ENCODE assay signal across 18 cellular contexts in the genomic region with DNA sequence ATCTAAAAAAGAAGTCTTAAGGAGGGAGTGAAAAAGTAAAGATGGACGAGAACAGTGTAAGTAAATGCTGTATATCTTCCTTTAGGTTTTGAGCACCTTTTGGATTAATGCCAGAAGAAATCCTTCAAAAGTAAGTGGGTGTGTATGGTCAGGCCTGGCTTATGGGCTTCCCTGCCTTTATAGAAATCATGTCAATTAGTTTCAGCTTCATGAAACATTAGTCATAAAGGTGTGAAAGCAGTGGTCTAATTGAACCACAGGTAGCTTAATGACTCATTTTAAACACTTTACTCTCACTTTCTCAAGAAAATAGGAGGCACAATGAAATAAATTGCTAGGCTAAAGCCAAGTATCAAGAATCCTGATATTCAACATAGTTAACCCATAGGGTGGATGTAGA.
DNase-seq lines count a peak whose midpoint lies in the region; ATAC-seq, FAIRE-seq and TF ChIP-seq lines count a peak whose summit lies in the region.
"Had no signal": no experiment of that assay in that cellular context is flagged by ENCODE, and none has a peak within 500 bp of the region (broad histone marks: within the 10 kb centered on the region; RNA-seq: fewer than 3 reads in every experiment).

No MANE protein-coding gene starts in this region.

- H3K79me2 ChIP-seq in GM12878 (ENCODE audit: control insufficient read depth, insufficient read depth, low read length), result no peaks in the 10 kb centered on the region

- no peak for FAIRE-seq in GM12878 (lab: Jason Lieb, UNC)

- H3K4me3 ChIP-seq in GM12878 (no peak overlapping the region), heart right ventricle (no peak overlapping the region)

- POLR2A ChIA-PET in GM12878 (lab: Charles Lee), result no interaction called here

- no peak overlapping the region for H3K27ac ChIP-seq in GM12878 (ENCODE audit: control insufficient read depth, insufficient read depth)
- H3K27ac ChIP-seq in heart right ventricle, result no peak overlapping the region

- H3K9me3 ChIP-seq in GM12878 (replicated peaks; ENCODE audit: control insufficient read depth, insufficient read depth, low read length), result no peaks in the 10 kb centered on the region
- H3K9me3 ChIP-seq in heart right ventricle, result peaks cover 0 to 10% (median 0%) of the 10 kb centered on the region in 11 donors

- TF ChIP-seq RAD21 in GM12878 (IDR thresholded peaks at IDR 0.05; ENCODE audit: insufficient read depth, low read depth, low read length), result no peak

- no peaks in the 10 kb centered on the region for H3K27me3 Mint-ChIP-seq in activated naive CD4-positive, alpha-beta T cell treated with anti-CD3 and anti-CD28 coated beads, Interleukin-2, amount 50 U/mL, for 24 hours
- H3K27me3 Mint-ChIP-seq in stimulated activated naive CD8-positive, alpha-beta T cell treated with anti-CD3 and anti-CD28 coated beads, Interleukin-15, Interleukin-2, amounts not matched to agents 100 ng/mL and 50 ng/mL, for 24 hours, result no peaks in the 10 kb centered on the region
- H3K27me3 Mint-ChIP-seq: progenitor cell of endocrine pancreas, type B pancreatic cell had no signal

- H3K4me1 Mint-ChIP-seq in activated naive CD4-positive, alpha-beta T cell treated with anti-CD3 and anti-CD28 coated beads, Interleukin-2, amount 50 U/mL, for 24 hours, result peaks cover 68% of the 10 kb centered on the region
- peaks cover 49% of the 10 kb centered on the region for H3K4me1 Mint-ChIP-seq in stimulated activated naive CD8-positive, alpha-beta T cell treated with anti-CD3 and anti-CD28 coated beads, Interleukin-15, Interleukin-2, amounts not matched to agents 100 ng/mL and 50 ng/mL, for 24 hours (ENCODE audit: low read depth)

- H3K36me3 ChIP-seq in GM12878 (ENCODE audit: control insufficient read depth in 2 of 2, insufficient read depth in 2 of 2, low read length in 1 of 2) (no peaks in the 10 kb centered on the region), heart right ventricle (no peaks in the 10 kb centered on the region)

- H3K27me3 ChIP-seq in GM12878 (replicated peaks in 1 of 2; ENCODE audit: control insufficient read depth in 2 of 2, insufficient read depth in 2 of 2, low read length in 1 of 2), result no peaks in the 10 kb centered on the region
- no peaks in the 10 kb centered on the region for H3K27me3 ChIP-seq in heart right ventricle

- TF ChIP-seq CTCF in GM12878 (IDR thresholded peaks at IDR 0.05 in 2 of 3, conservative IDR thresholded peaks at IDR 0.05 in 1 of 3; ENCODE audit: control insufficient read depth in 2 of 3, extremely low read depth in 1 of 3, insufficient read depth in 1 of 3, low read depth in 3 of 3, low read length in 3 of 3) (no peak), heart right ventricle (IDR thresholded peaks at IDR 0.05) (no peak)

- no peaks in the 10 kb centered on the region for H4K20me1 ChIP-seq in GM12878 (ENCODE audit: control insufficient read depth, insufficient read depth)

- H2AFZ ChIP-seq in GM12878 (ENCODE audit: control insufficient read depth, low read depth, low read length), result no peak overlapping the region

- peak in 1 of 2 experiments; percentile 39; a peak in 1 of 4 replicates for TF ChIP-seq EP300 in GM12878 (IDR thresholded peaks at IDR 0.05; ENCODE audit: borderline replicate concordance in 1 of 2, control insufficient read depth in 1 of 2, low read depth in 2 of 2, low read length in 2 of 2)

- SMC1A ChIA-PET in GM12878 (lab: Charles Lee; ENCODE audit: uncharacterized antibody, unreplicated experiment), result no interaction called here

- BruUV-seq in GM12878 (replicated peaks; lab: Mats Ljungman, UMichigan), result no TSS peak

- H3K36me3 Mint-ChIP-seq in activated naive CD4-positive, alpha-beta T cell treated with anti-CD3 and anti-CD28 coated beads, Interleukin-2, amount 50 U/mL, for 24 hours, result peaks cover 6% of the 10 kb centered on the region
- peaks cover 4% of the 10 kb centered on the region for H3K36me3 Mint-ChIP-seq in stimulated activated naive CD8-positive, alpha-beta T cell treated with anti-CD3 and anti-CD28 coated beads, Interleukin-15, Interleukin-2, amounts not matched to agents 100 ng/mL and 50 ng/mL, for 24 hours (ENCODE audit: low read depth)
- H3K36me3 Mint-ChIP-seq: type B pancreatic cell had no signal

- CTCF ChIA-PET in GM12878 (lab: Yijun Ruan, JAX), result interaction anchor here (0.6 to 1.0 kb wide), 2 partner anchors 53 to 669 kb away, joined by 3 read pairs; no protein-coding TSS in a partner anchor

- H3K9ac ChIP-seq in GM12878 (ENCODE audit: control insufficient read depth, insufficient read depth, low read length), result no peak overlapping the region

- intact Hi-C loops in GM12878 (cut with micrococcal nuclease; ENCODE audit: unreplicated experiment) (no loop called here), heart right ventricle (cut with DNase I) (no loop called here)

- in situ Hi-C loops in GM12878 (cut with MboI), result no loop called here

- 48% methylated on average over 1 of the region's 1 CpG for WGBS in GM12878 (ENCODE audit: insufficient coverage, insufficient replicate concordance, low lambda C conversion rate, missing lambda C conversion rate)
- 90 to 98% methylated on average over 1 of the region's 1 CpG for WGBS in heart right ventricle, 2 donors

- no peak for TF ChIP-seq POLR2A in GM12878 (IDR thresholded peaks at IDR 0.05; ENCODE audit: low read depth, low read length)

- no peak for DNase-seq in activated naive CD4-positive, alpha-beta T cell treated with anti-CD3 and anti-CD28 coated beads, Interleukin-2, amount 50 U/mL, for 16 hours
- DNase-seq in GM12878 (ENCODE audit: low read depth, low spot score) (no peak), HK-2 (ENCODE audit: unreplicated experiment) (no peak), heart right ventricle (no peak), HUDEP-2 (lab: John Stamatoyannopoulos, UW; ENCODE audit: unreplicated experiment in 76 of 76) (no peak)
- DNase-seq: activated CD8-positive, alpha-beta memory T cell treated with anti-CD3 and anti-CD28 coated beads, Interleukin-2, amount 50 U/mL, for 4 hours; DMS 273 treated with DMSO at 0.1 percent for 48 hours; islet precursor cell; Karpas-422; NCI-H187 treated with DMSO at 0.1 percent for 48 hours; NCI-H748 treated with DMSO at 0.1 percent for 48 hours; stimulated activated CD8-positive, alpha-beta memory T cell treated with anti-CD3 and anti-CD28 coated beads, Interleukin-4, amount 100 ng/mL, for 48 hours; T1000 had no signal

- H3K4me1 ChIP-seq in GM12878 (ENCODE audit: control insufficient read depth, insufficient read depth, low read length) (no peaks in the 10 kb centered on the region), heart right ventricle (peaks cover 0 to 32% (median 0%) of the 10 kb centered on the region in 9 donors)

- H3K4me2 ChIP-seq in GM12878 (ENCODE audit: control insufficient read depth, insufficient read depth), result no peak overlapping the region

- H3K9me3 Mint-ChIP-seq in activated naive CD4-positive, alpha-beta T cell treated with anti-CD3 and anti-CD28 coated beads, Interleukin-2, amount 50 U/mL, for 24 hours, result peaks cover 13% of the 10 kb centered on the region
- peaks cover 3% of the 10 kb centered on the region for H3K9me3 Mint-ChIP-seq in stimulated activated naive CD8-positive, alpha-beta T cell treated with anti-CD3 and anti-CD28 coated beads, Interleukin-15, Interleukin-2, amounts not matched to agents 100 ng/mL and 50 ng/mL, for 24 hours
- H3K9me3 Mint-ChIP-seq: type B pancreatic cell had no signal

- ATAC-seq in HG03139 (IDR thresholded peaks at IDR 0.05; ENCODE audit: unreplicated experiment) (peak; percentile 43), GM12878 (peak; percentile 64), heart right ventricle (no peak)

- H3K27ac Mint-ChIP-seq in activated naive CD4-positive, alpha-beta T cell treated with anti-CD3 and anti-CD28 coated beads, Interleukin-2, amount 50 U/mL, for 24 hours, result peak overlapping the region; percentile 56
- H3K27ac Mint-ChIP-seq in stimulated activated naive CD8-positive, alpha-beta T cell treated with anti-CD3 and anti-CD28 coated beads, Interleukin-15, Interleukin-2, amounts not matched to agents 100 ng/mL and 50 ng/mL, for 24 hours, result no peak overlapping the region
- H3K27ac Mint-ChIP-seq: progenitor cell of endocrine pancreas, type B pancreatic cell had no signal

- peak overlapping the region; percentile 66 for H3K4me3 Mint-ChIP-seq in activated naive CD4-positive, alpha-beta T cell treated with anti-CD3 and anti-CD28 coated beads, Interleukin-2, amount 50 U/mL, for 24 hours
- H3K4me3 Mint-ChIP-seq in stimulated activated naive CD8-positive, alpha-beta T cell treated with anti-CD3 and anti-CD28 coated beads, Interleukin-15, Interleukin-2, amounts not matched to agents 100 ng/mL and 50 ng/mL, for 24 hours, result peak overlapping the region; percentile 33
- H3K4me3 Mint-ChIP-seq: type B pancreatic cell had no signal

- RAD21 ChIA-PET in GM12878 (lab: Charles Lee; ENCODE audit: unreplicated experiment), result no interaction called here

TF ChIP-seq in GM12878, 131 proteins besides CTCF, POLR2A, EP300 and RAD21:
- TF ChIP-seq MYC (IDR thresholded peaks at IDR 0.05; ENCODE audit: insufficient read depth, insufficient read length, insufficient replicate concordance, low read length, severe bottlenecking) (no peak), SUPT20H (IDR thresholded peaks at IDR 0.05; ENCODE audit: borderline replicate concordance, control insufficient read depth, low read depth, low read length) (no peak), DPF2 (IDR thresholded peaks at IDR 0.05) (peak; percentile 59; the same call in 1 of the 2 replicates), FOXK2 (IDR thresholded peaks at IDR 0.05) (no peak), ESRRA (IDR thresholded peaks at IDR 0.05; ENCODE audit: low read length) (no peak), TARDBP (IDR thresholded peaks at IDR 0.05; ENCODE audit: borderline replicate concordance) (no peak), IKZF2 (IDR thresholded peaks at IDR 0.05) (peak; percentile 36 to 38; a peak in 2 of 4 replicates), KDM1A (IDR thresholded peaks at IDR 0.05; ENCODE audit: borderline replicate concordance) (no peak), BCL11A (IDR thresholded peaks at IDR 0.05; ENCODE audit: low read depth, low read length) (peak; percentile 23; the same call in 1 of the 2 replicates), MTA2 (IDR thresholded peaks at IDR 0.05; ENCODE audit: low read depth) (peak; percentile 92), MAX (IDR thresholded peaks at IDR 0.05; ENCODE audit: low read depth, low read length) (no peak), ZNF274 (IDR thresholded peaks at IDR 0.05; ENCODE audit: insufficient read depth, insufficient read length) (no peak), CHD4 (IDR thresholded peaks at IDR 0.05) (no peak), CEBPB (IDR thresholded peaks at IDR 0.05; ENCODE audit: borderline replicate concordance in 1 of 2, low read depth in 2 of 2, low read length in 2 of 2) (no peak), RUNX3 (IDR thresholded peaks at IDR 0.05; ENCODE audit: low read length) (peak; percentile 50; the same call in 1 of the 2 replicates), JUND (IDR thresholded peaks at IDR 0.05; ENCODE audit: low read depth, low read length) (peak; percentile 29; the same call in 1 of the 2 replicates)

Comparison
In these comparisons a context has a peak if more than half of its experiments do, and no peak if none do; other contexts are left out.
1. ATAC-seq: peak in HG03139 (single experiment) and GM12878 (single experiment); none in heart right ventricle (0 of 8).